In genomic region chr11:118689852-118690552, GRCh38 we compare ENCODE assay signal across 8 cellular contexts. TPM values are rescaled to one million over a fixed set of nuclear protein-coding genes. Genes with fewer than 3 reads are reported as not detected.
DNase-seq lines count a peak whose midpoint lies in the region; TF ChIP-seq lines count a peak whose summit lies in the region.

No MANE protein-coding gene starts in this region.

- H3K9ac ChIP-seq in Loucy (ENCODE audit: low read depth, low read length, poor library complexity, severe bottlenecking) = peak overlapping the region; percentile 70

- TF ChIP-seq POLR2A in stomach (IDR thresholded peaks at IDR 0.05) = no peak

- no peaks in the 10 kb centered on the region for H3K9me3 ChIP-seq in Loucy (ENCODE audit: insufficient read depth, low read depth, low read length)
- H3K9me3 ChIP-seq in neuron (ENCODE audit: low read length) = no peaks in the 10 kb centered on the region
- H3K9me3 ChIP-seq in stomach = no peaks in the 10 kb centered on the region

- no peaks in the 10 kb centered on the region for H4K20me1 ChIP-seq in Loucy (ENCODE audit: insufficient read depth, low read length, poor library complexity, severe bottlenecking)

- H3F3A ChIP-seq in Loucy (ENCODE audit: low read depth) = no peaks in the 10 kb centered on the region

- H3K4me3 ChIP-seq in Loucy (ENCODE audit: low read length, poor library complexity, severe bottlenecking) = peak overlapping the region; percentile 72
- H3K4me3 ChIP-seq in neuron (ENCODE audit: low read length) = peak overlapping the region; percentile 45
- H3K4me3 ChIP-seq in stomach = peak overlapping the region; percentile 37 to 51 (median 44)

- H2AFZ ChIP-seq in Loucy (ENCODE audit: low read length) (peak overlapping the region; percentile 96), neuron (ENCODE audit: low read depth, low read length) (peak overlapping the region; percentile 4)

- no peaks in the 10 kb centered on the region for H3K9me2 ChIP-seq in Loucy (replicated peaks; ENCODE audit: low read depth, low read length)

- TF ChIP-seq CTCF in Loucy (conservative IDR thresholded peaks at IDR 0.05; ENCODE audit: low read length) = peak; percentile 93
- peak in 5 of 7 experiments; percentile 62 to 94 (median 85) for TF ChIP-seq CTCF in stomach (IDR thresholded peaks at IDR 0.05)

- H3K4me2 ChIP-seq in Loucy (ENCODE audit: low read depth, low read length, poor library complexity, severe bottlenecking) = peak overlapping the region; percentile 75

- TF ChIP-seq EP300 in stomach (IDR thresholded peaks at IDR 0.05) = no peak

- H3K27me3 ChIP-seq in Loucy (ENCODE audit: insufficient read depth, low read length, poor library complexity, severe bottlenecking) (no peaks in the 10 kb centered on the region), neuron (ENCODE audit: insufficient read depth, low read length) (no peaks in the 10 kb centered on the region), stomach (no peaks in the 10 kb centered on the region)

- no peaks in the 10 kb centered on the region for H3K79me2 ChIP-seq in Loucy (ENCODE audit: insufficient read depth, low read length)

- intact Hi-C loops in stomach (cut with DNase I; ENCODE audit: low total_unique reads) = loop anchor here (5.0 to 10.0 kb wide), 2 partner anchors 105 to 267 kb away; partner anchors contain the start of genes DDX6 and UPK2

- peak; percentile 98 for DNase-seq in DMS79 treated with DMSO at 0.1 percent for 48 hours (lab: John Stamatoyannopoulos, UW)
- peak; percentile 93 for DNase-seq in H4 (ENCODE audit: low spot score)
- DNase-seq in SHP77 treated with DMSO at 0.1 percent for 48 hours (lab: John Stamatoyannopoulos, UW) = peak; percentile 82
- peak; percentile 58 to 82 (median 64) for DNase-seq in activated naive CD4-positive, alpha-beta T cell (lab: John Stamatoyannopoulos, UW)
- peak; percentile 97 for DNase-seq in foreskin melanocyte
- peak; percentile 84 for DNase-seq in stomach

- H3K36me3 ChIP-seq in Loucy (ENCODE audit: insufficient read depth, low read length) (no peaks in the 10 kb centered on the region), neuron (ENCODE audit: insufficient read depth, low read length) (no peaks in the 10 kb centered on the region), stomach (no peaks in the 10 kb centered on the region)

- H3K4me1 ChIP-seq in Loucy (ENCODE audit: insufficient read depth, low read length, poor library complexity, severe bottlenecking) (peaks cover 34% of the 10 kb centered on the region), neuron (ENCODE audit: insufficient read depth, low read length) (no peaks in the 10 kb centered on the region), stomach (peaks cover 6 to 33% (median 19%) of the 10 kb centered on the region in 4 donors)

- peak overlapping the region; percentile 52 to 84 (median 71) for H3K27ac ChIP-seq in stomach

- 2 to 8% (median 5%) methylated on average over 11 to 30 of the region's 30 CpGs for WGBS in stomach, 5 donors

RNA-seq across cellular contexts. Expression of gene TREH, which starts 10.6 kb away (rescaled TPM):
- total RNA-seq in H4 (2014; rRNA removed; shearing (Covaris generic)) = not detected in 2 replicates
- under 1 TPM in 1 of 5 donors, not detected in 4; 0.45 TPM for total RNA-seq in stomach
- polyA plus RNA-seq in stomach = 1 to 10 TPM in 2 of 3 donors, under 1 TPM in 1; 0.76 to 2.2 (median 1.4) TPM

Comparison
In these comparisons a context has a peak if more than half of its experiments do, and no peak if none do; other contexts are left out.
1. Peak in every context shown above with its lines: DNase-seq, H3K4me3 ChIP-seq and H3K27ac ChIP-seq.